ENCODE assay signal across 16 cellular contexts in the genomic region with DNA sequence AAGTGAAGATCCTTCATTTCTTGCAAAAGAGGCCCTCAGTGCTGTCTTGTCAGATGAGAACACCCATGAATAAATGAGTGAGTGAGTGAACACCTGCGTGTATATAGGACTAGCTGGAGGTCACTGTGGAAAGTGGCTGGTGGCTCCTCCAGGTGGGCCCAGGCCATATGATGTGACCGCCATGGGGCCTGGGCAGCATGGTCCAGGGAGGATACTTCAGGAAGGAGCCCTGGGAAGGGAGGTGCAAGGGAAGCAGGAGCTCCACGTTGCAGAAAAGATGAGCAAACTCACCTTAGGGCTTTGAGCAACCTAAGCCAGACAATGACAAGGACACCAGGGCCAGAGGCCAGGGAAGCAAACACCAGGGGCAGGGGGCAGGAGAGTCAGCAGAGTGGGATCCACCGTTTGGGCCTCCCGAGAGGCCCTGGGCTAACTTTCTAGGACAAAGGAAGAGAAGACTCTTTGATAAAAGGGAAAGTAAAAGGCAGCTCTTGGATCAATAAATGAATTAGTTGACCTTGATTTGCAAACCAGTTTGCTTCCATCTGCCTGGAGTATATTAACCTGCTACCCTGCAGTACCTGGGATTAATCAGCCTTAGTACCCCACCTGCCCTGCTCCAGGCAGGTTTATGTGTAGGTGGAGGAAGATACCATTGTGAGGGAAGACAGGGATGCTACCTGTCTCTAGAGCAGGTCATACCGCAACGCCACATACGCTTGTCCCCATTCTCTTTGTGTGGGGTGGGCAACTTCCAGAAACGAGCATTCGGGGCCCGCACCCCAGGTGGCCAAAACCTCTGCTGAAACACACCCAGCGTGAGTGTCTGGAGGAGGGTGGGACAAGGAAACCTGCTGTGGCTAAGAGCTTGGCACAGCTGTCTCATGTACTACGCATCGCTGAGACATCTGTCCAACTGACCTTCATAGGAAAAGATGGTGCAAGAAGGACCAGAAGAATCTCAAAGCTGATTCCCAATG. TPM values are rescaled to one million over a fixed set of nuclear protein-coding genes. Genes with fewer than 3 reads are reported as not detected.
"Had no signal": no experiment of that assay in that cellular context is flagged by ENCODE, and none has a peak within 500 bp of the region (broad histone marks: within the 10 kb centered on the region; RNA-seq: fewer than 3 reads in every experiment).

No MANE protein-coding gene starts in this region.

- H3K27ac ChIP-seq: colonic mucosa, gastrocnemius medialis, heart left ventricle, prostate gland, right atrium auricular region, SJCRH30 had no signal

- H3K4me3 ChIP-seq: colonic mucosa, gastrocnemius medialis, heart left ventricle, lung, prostate gland, right atrium auricular region, SJCRH30 had no signal

- H3K27me3 ChIP-seq: colonic mucosa, right atrium auricular region had no signal

- DNase-seq: activated CD4-positive, alpha-beta T cell treated with anti-CD3 and anti-CD28 coated beads, Interleukin-2, amount 10 ng/mL, durations not matched to agents 24 days and 14 days; activated CD4-positive, CD25-positive, alpha-beta regulatory T cell; activated naive CD4-positive, alpha-beta T cell treated with Interleukin-2 at 50 U/mL for 16 hours; activated T-cell treated with anti-CD3 and anti-CD28 coated beads for 4 hours; colonic mucosa; gastrocnemius medialis; left cardiac atrium; nucleus accumbens; SJCRH30; small intestine; stimulated activated CD4-positive, alpha-beta T cell treated with anti-CD3 and anti-CD28 coated beads, Interleukin-4, amount 100 ng/mL, for 24 hours; T1000 had no signal

- H3K9me3 ChIP-seq: colonic mucosa, gastrocnemius medialis, heart left ventricle, prostate gland, right atrium auricular region, SJCRH30 had no signal

- H3K4me1 ChIP-seq: colonic mucosa, gastrocnemius medialis, heart left ventricle, prostate gland, right atrium auricular region, SJCRH30 had no signal

- H3K36me3 ChIP-seq: colonic mucosa, gastrocnemius medialis, heart left ventricle, prostate gland, right atrium auricular region, SJCRH30 had no signal

RNA-seq across cellular contexts. Expression of a gene that starts 51.4 kb away (rescaled TPM):
- total RNA-seq: SJCRH30 had no signal
